22 cellular contexts compared by ENCODE assay signal in genomic region chr4:102517753-102518152, GRCh38. TPM values are rescaled to one million over a fixed set of nuclear protein-coding genes. Genes with fewer than 3 reads are reported as not detected.
DNase-seq lines count a peak whose midpoint lies in the region; ATAC-seq lines count a peak whose summit lies in the region.
"Had no signal": no experiment of that assay in that cellular context is flagged by ENCODE, and none has a peak within 500 bp of the region (broad histone marks: within the 10 kb centered on the region; RNA-seq: fewer than 3 reads in every experiment).

No MANE protein-coding gene starts in this region.

- H3K27ac Mint-ChIP-seq in activated T-cell treated with anti-CD3 and anti-CD28 coated beads, Interleukin-2, amount 50 U/mL, for 24 hours: peak overlapping the region; percentile 67
- peak overlapping the region; percentile 85 to 96 (median 94) for H3K27ac Mint-ChIP-seq in CD4-positive, alpha-beta memory T cell
- H3K27ac Mint-ChIP-seq in activated naive CD8-positive, alpha-beta T cell: peak overlapping the region; percentile 84
- H3K27ac Mint-ChIP-seq in naive thymus-derived CD8-positive, alpha-beta T cell: peak overlapping the region; percentile 64 to 98 (median 94)

- intact Hi-C loops in CD4-positive, alpha-beta memory T cell (cut with micrococcal nuclease): no loop called here
- intact Hi-C loops in posterior vena cava (cut with DNase I): no loop called here

- H3K27me3 Mint-ChIP-seq in activated T-cell treated with anti-CD3 and anti-CD28 coated beads, Interleukin-2, amount 50 U/mL, for 24 hours: no peaks in the 10 kb centered on the region
- H3K27me3 Mint-ChIP-seq in CD4-positive, alpha-beta memory T cell: no peaks in the 10 kb centered on the region
- H3K27me3 Mint-ChIP-seq in activated naive CD8-positive, alpha-beta T cell: no peaks in the 10 kb centered on the region
- no peaks in the 10 kb centered on the region for H3K27me3 Mint-ChIP-seq in naive thymus-derived CD8-positive, alpha-beta T cell
- H3K27me3 Mint-ChIP-seq: progenitor cell of endocrine pancreas had no signal

- H3K27me3 ChIP-seq in CD4-positive, alpha-beta memory T cell (ENCODE audit: insufficient read depth, low read length): no peaks in the 10 kb centered on the region
- H3K27me3 ChIP-seq: gastrocnemius medialis, hepatocyte, vagina had no signal

- H3K9me3 Mint-ChIP-seq in activated T-cell treated with anti-CD3 and anti-CD28 coated beads, Interleukin-2, amount 50 U/mL, for 24 hours: peaks cover 8% of the 10 kb centered on the region
- H3K9me3 Mint-ChIP-seq in CD4-positive, alpha-beta memory T cell: peaks cover 0 to 26% (median 17%) of the 10 kb centered on the region in 8 donors
- peaks cover 18% of the 10 kb centered on the region for H3K9me3 Mint-ChIP-seq in activated naive CD8-positive, alpha-beta T cell (ENCODE audit: low read depth)
- peaks cover 7 to 33% (median 24%) of the 10 kb centered on the region in 9 donors for H3K9me3 Mint-ChIP-seq in naive thymus-derived CD8-positive, alpha-beta T cell

- POLR2A ChIA-PET in CD4-positive, alpha-beta memory T cell (lab: Charles Lee; ENCODE audit: partially characterized antibody): interaction anchor here (2.2 to 3.3 kb wide), 2 partner anchors 11 to 16 kb away, joined by 9 to 38 read pairs; partner anchors contain the start of gene NFKB1
- POLR2A ChIA-PET in naive thymus-derived CD8-positive, alpha-beta T cell (lab: Charles Lee): no interaction called here

- peaks cover 83% of the 10 kb centered on the region for H3K4me1 Mint-ChIP-seq in activated T-cell treated with anti-CD3 and anti-CD28 coated beads, Interleukin-2, amount 50 U/mL, for 24 hours (ENCODE audit: low read depth)
- H3K4me1 Mint-ChIP-seq in CD4-positive, alpha-beta memory T cell: peaks cover 45 to 82% (median 58%) of the 10 kb centered on the region in 4 donors
- peaks cover 78% of the 10 kb centered on the region for H3K4me1 Mint-ChIP-seq in activated naive CD8-positive, alpha-beta T cell (ENCODE audit: low read depth)
- peaks cover 38 to 71% (median 64%) of the 10 kb centered on the region in 4 donors for H3K4me1 Mint-ChIP-seq in naive thymus-derived CD8-positive, alpha-beta T cell

- peak overlapping the region; percentile 57 for H3K27ac ChIP-seq in CD4-positive, alpha-beta memory T cell (ENCODE audit: low read depth, low read length)
- H3K27ac ChIP-seq: A549, gastrocnemius medialis, hepatocyte, thoracic aorta, vagina had no signal

- peaks cover 68% of the 10 kb centered on the region for H3K36me3 Mint-ChIP-seq in activated T-cell treated with anti-CD3 and anti-CD28 coated beads, Interleukin-2, amount 50 U/mL, for 24 hours (ENCODE audit: low read depth)
- peaks cover 35 to 44% of the 10 kb centered on the region in 2 donors for H3K36me3 Mint-ChIP-seq in CD4-positive, alpha-beta memory T cell
- H3K36me3 Mint-ChIP-seq in activated naive CD8-positive, alpha-beta T cell: peaks cover 39% of the 10 kb centered on the region
- peaks cover 28 to 41% (median 33%) of the 10 kb centered on the region in 3 donors for H3K36me3 Mint-ChIP-seq in naive thymus-derived CD8-positive, alpha-beta T cell

- no peaks in the 10 kb centered on the region for H3K36me3 ChIP-seq in CD4-positive, alpha-beta memory T cell (ENCODE audit: insufficient read depth, low read length)
- H3K36me3 ChIP-seq: thoracic aorta, vagina had no signal

- CTCF ChIA-PET in CD4-positive, alpha-beta memory T cell (lab: Charles Lee; ENCODE audit: partially characterized antibody): interaction anchor here (1.4 to 2.0 kb wide), 2 partner anchors 11 to 87 kb away, joined by 4 read pairs; no protein-coding TSS in a partner anchor

- H3K4me3 Mint-ChIP-seq in activated T-cell treated with anti-CD3 and anti-CD28 coated beads, Interleukin-2, amount 50 U/mL, for 24 hours: peak overlapping the region; percentile 13
- H3K4me3 Mint-ChIP-seq in CD4-positive, alpha-beta memory T cell: peak overlapping the region in 6 of 8 donors; percentile 23 to 78 (median 64)
- H3K4me3 Mint-ChIP-seq in activated naive CD8-positive, alpha-beta T cell: peak overlapping the region; percentile 71
- peak overlapping the region in 8 of 10 donors; percentile 34 to 74 (median 58) for H3K4me3 Mint-ChIP-seq in naive thymus-derived CD8-positive, alpha-beta T cell

- ATAC-seq in naive thymus-derived CD8-positive, alpha-beta T cell: no peak
- ATAC-seq: A549, gastrocnemius medialis had no signal

- H3K4me1 ChIP-seq in CD4-positive, alpha-beta memory T cell (ENCODE audit: insufficient read depth, low read length): peaks cover 55% of the 10 kb centered on the region
- H3K4me1 ChIP-seq: A549 had no signal

- DNase-seq in activated T-cell treated with anti-CD3 and anti-CD28 coated beads, Interleukin-2, amount 50 U/mL, for 24 hours: no peak
- DNase-seq in activated T-cell treated with anti-CD3 and anti-CD28 coated beads, Interleukin-2, amount 50 U/mL, for 1 hour: no peak
- no peak for DNase-seq in CD4-positive, alpha-beta memory T cell
- no peak for DNase-seq in naive thymus-derived CD8-positive, alpha-beta T cell
- DNase-seq in COLO668 (lab: John Stamatoyannopoulos, UW; ENCODE audit: unreplicated experiment): no peak
- no peak for DNase-seq in posterior vena cava (ENCODE audit: low spot score)
- no peak for DNase-seq in pons (ENCODE audit: low spot score)
- DNase-seq: activated CD4-positive, alpha-beta T cell treated with anti-CD3 and anti-CD28 coated beads, Interleukin-2, amount 50 U/mL, for 4 hours; DMS79 treated with DMSO at 0.1 percent for 48 hours; gastrocnemius medialis; NCI-H1105; NCI-H1930; NCI-H526; Right ventricle myocardium superior; stimulated activated CD4-positive, alpha-beta T cell treated with anti-CD3 and anti-CD28 coated beads, Interleukin-4, amount 100 ng/mL, for 4 hours; stimulated activated naive CD4-positive, alpha-beta T cell had no signal

- H3K4me3 ChIP-seq in CD4-positive, alpha-beta memory T cell (ENCODE audit: low read length in 2 of 2): no peak overlapping the region
- H3K4me3 ChIP-seq: A549, gastrocnemius medialis, hepatocyte, thoracic aorta, vagina had no signal

- H3K9me3 ChIP-seq in CD4-positive, alpha-beta memory T cell (ENCODE audit: control insufficient read depth in 1 of 2, low read length in 2 of 2): no peaks in the 10 kb centered on the region
- H3K9me3 ChIP-seq: gastrocnemius medialis, thoracic aorta, vagina had no signal

RNA-seq across cellular contexts. Expression of gene NFKB1, which starts 16.6 kb away (rescaled TPM):
- 10 to 100 TPM; 79.8 to 84.9 TPM for total RNA-seq in CD4-positive, alpha-beta memory T cell
- polyA plus RNA-seq in CD4-positive, alpha-beta memory T cell: 10 to 100 TPM; 16.6 to 61.9 TPM
- 100 to 1,000 TPM in 1 of 2 experiments, 10 to 100 TPM in 1; 91.5 to 101 TPM for total RNA-seq in naive thymus-derived CD8-positive, alpha-beta T cell
- polyA plus RNA-seq in naive thymus-derived CD8-positive, alpha-beta T cell: 10 to 100 TPM; 27.5 to 82.2 (median 32.4) TPM
- total RNA-seq in posterior vena cava: 10 to 100 TPM; 31.4 to 35.7 TPM

Comparison
In these comparisons a context has a peak if more than half of its experiments do, and no peak if none do; other contexts are left out.
1. H3K4me3 Mint-ChIP-seq: peak in every context shown above with its lines; median percentile 71 in activated naive CD8-positive, alpha-beta T cell; 64 in CD4-positive, alpha-beta memory T cell; 58 in naive thymus-derived CD8-positive, alpha-beta T cell; 13 in activated T-cell treated with anti-CD3 and anti-CD28 coated beads, Interleukin-2, amount 50 U/mL, for 24 hours.